ENCODE assay signal across 21 cellular contexts in the genomic region with DNA sequence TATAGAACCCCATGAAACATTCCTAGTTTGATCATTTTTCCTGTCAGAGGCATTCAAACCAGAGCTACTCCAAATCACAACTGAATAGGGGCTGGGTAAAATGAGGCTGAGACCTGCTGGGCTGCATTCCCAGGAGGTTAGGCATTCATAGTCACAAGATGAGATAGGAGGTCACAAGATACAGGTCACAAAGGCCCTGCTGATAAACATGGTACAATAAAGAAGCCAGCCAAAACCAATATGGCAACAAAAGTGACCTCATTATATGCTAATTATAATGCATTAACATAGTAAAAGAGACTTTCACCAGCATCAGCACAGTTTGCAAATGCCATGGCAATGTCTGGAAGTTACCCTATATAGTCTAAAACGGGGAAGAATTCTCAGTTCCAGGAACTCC. TPM values are rescaled to one million over a fixed set of nuclear protein-coding genes. Genes with fewer than 3 reads are reported as not detected.
"Had no signal": no experiment of that assay in that cellular context is flagged by ENCODE, and none has a peak within 500 bp of the region (broad histone marks: within the 10 kb centered on the region; RNA-seq: fewer than 3 reads in every experiment).

No MANE protein-coding gene starts in this region.

- H3K4me1 ChIP-seq: left ventricle myocardium inferior, pancreas had no signal

- DNase-seq: activated CD4-positive, alpha-beta T cell treated with anti-CD3 and anti-CD28 coated beads for 1 hour; activated CD4-positive, alpha-beta T cell treated with anti-CD3 and anti-CD28 coated beads, Interleukin-2, amount 50 U/mL, for 48 hours; activated CD8-positive, alpha-beta memory T cell treated with anti-CD3 and anti-CD28 coated beads, Interleukin-2, amount 10 ng/mL, durations not matched to agents 7 days and 5 days; activated effector memory CD4-positive, alpha-beta T cell treated with anti-CD3 and anti-CD28 coated beads, Interleukin-2, amount 50 U/mL, for 16 hours; activated T-cell treated with anti-CD3 and anti-CD28 coated beads, Interleukin-2, amount 50 U/mL, for 24 hours; brain microvascular endothelial cell; glutamatergic neuron; left ventricle myocardium inferior; pancreas; stimulated activated CD4-positive, alpha-beta T cell treated with anti-CD3 and anti-CD28 coated beads, Interleukin-4, amount 100 ng/mL, for 1 hour; stimulated activated CD8-positive, alpha-beta memory T cell treated with anti-CD3 and anti-CD28 coated beads, Interleukin-4, amount 100 ng/mL, for 48 hours; stimulated activated naive CD8-positive, alpha-beta T cell treated with anti-CD3 and anti-CD28 coated beads, Interleukin-15, Interleukin-2, amounts not matched to agents 100 U/mL and 50 U/mL, for 24 hours had no signal

- ATAC-seq: activated CD8-positive, alpha-beta memory T cell treated with anti-CD3 and anti-CD28 coated beads, Interleukin-2, amount 10 ng/mL, durations not matched to agents 7 days and 5 days; esophagus mucosa; pancreas; stimulated activated naive CD8-positive, alpha-beta T cell treated with anti-CD3 and anti-CD28 coated beads, Interleukin-15, Interleukin-2, amounts not matched to agents 100 U/mL and 50 U/mL, for 24 hours had no signal

- H3K27me3 Mint-ChIP-seq: activated CD8-positive, alpha-beta memory T cell treated with anti-CD3 and anti-CD28 coated beads, Interleukin-2, amount 10 ng/mL, durations not matched to agents 7 days and 5 days; activated naive CD8-positive, alpha-beta T cell; activated T-cell treated with anti-CD3 and anti-CD28 coated beads, Interleukin-2, amount 50 U/mL, for 24 hours had no signal

- H3K4me3 Mint-ChIP-seq: activated CD8-positive, alpha-beta memory T cell treated with anti-CD3 and anti-CD28 coated beads, Interleukin-2, amount 10 ng/mL, durations not matched to agents 7 days and 5 days; activated naive CD8-positive, alpha-beta T cell; activated T-cell treated with anti-CD3 and anti-CD28 coated beads, Interleukin-2, amount 50 U/mL, for 24 hours; memory B cell; neural crest cell; T-helper 2 cell treated with Interferon-gamma antibody and Interleukin-4, amounts not matched to agents 5 μg/mL and 100 μg/mL, for 36 hours had no signal

- H3K4me3 ChIP-seq: left ventricle myocardium inferior, pancreas had no signal

- H3K27ac ChIP-seq: brain microvascular endothelial cell, left ventricle myocardium inferior, pancreas had no signal

- FAIRE-seq: keratinocyte, pancreas, urothelium cell line had no signal

- H3K36me3 Mint-ChIP-seq: activated CD8-positive, alpha-beta memory T cell treated with anti-CD3 and anti-CD28 coated beads, Interleukin-2, amount 10 ng/mL, durations not matched to agents 7 days and 5 days; activated naive CD8-positive, alpha-beta T cell; memory B cell had no signal

- H3K9me3 Mint-ChIP-seq: memory B cell had no signal

- H3K36me3 ChIP-seq: brain microvascular endothelial cell, left ventricle myocardium inferior, pancreas had no signal

- H3K9me3 ChIP-seq: pancreas had no signal

- H3K27me3 ChIP-seq: brain microvascular endothelial cell, pancreas had no signal

- H3K27ac Mint-ChIP-seq: activated CD8-positive, alpha-beta memory T cell treated with anti-CD3 and anti-CD28 coated beads, Interleukin-2, amount 10 ng/mL, durations not matched to agents 7 days and 5 days; activated naive CD8-positive, alpha-beta T cell; activated T-cell treated with anti-CD3 and anti-CD28 coated beads, Interleukin-2, amount 50 U/mL, for 24 hours; memory B cell; T-helper 2 cell treated with Interferon-gamma antibody and Interleukin-4, amounts not matched to agents 5 μg/mL and 100 μg/mL, for 36 hours had no signal

- H3K4me1 Mint-ChIP-seq: activated CD8-positive, alpha-beta memory T cell treated with anti-CD3 and anti-CD28 coated beads, Interleukin-2, amount 10 ng/mL, durations not matched to agents 7 days and 5 days had no signal

RNA-seq across cellular contexts. Expression of a gene that starts 37.4 kb away (rescaled TPM):
- total RNA-seq: dermis microvascular lymphatic vessel endothelial cell, renal cortical epithelial cell had no signal
